Comparison of ENCODE assay signal across 32 cellular contexts in genomic region chr6:82889117-82889516, GRCh38.
"Had no signal": no experiment of that assay in that cellular context is flagged by ENCODE, and none has a peak within 500 bp of the region (broad histone marks: within the 10 kb centered on the region; RNA-seq: fewer than 3 reads in every experiment).

No MANE protein-coding gene starts in this region.

- FAIRE-seq: bronchial epithelial cell, TTC549 had no signal

- ATAC-seq: activated CD4-positive, alpha-beta T cell treated with anti-CD3 and anti-CD28 coated beads for 36 hours; activated CD4-positive, CD25-positive, alpha-beta regulatory T cell treated with anti-CD3 and anti-CD28 coated beads, Interleukin-2, amount 50 U/mL, for 24 hours; activated CD8-positive, alpha-beta memory T cell treated with anti-CD3 and anti-CD28 coated beads, Interleukin-2, amount 10 ng/mL, durations not matched to agents 7 days and 5 days; activated CD8-positive, alpha-beta T cell treated with anti-CD3 and anti-CD28 coated beads, Interleukin-2, amount 10 ng/mL, durations not matched to agents 7 days and 5 days; activated naive CD8-positive, alpha-beta T cell treated with anti-CD3 and anti-CD28 coated beads, Interleukin-2, amount 50 U/mL, for 24 hours; WTC11 had no signal

- H3K27me3 ChIP-seq: ascending aorta, cardiac muscle cell had no signal

- H3K36me3 ChIP-seq: ascending aorta, cardiac muscle cell, WERI-Rb-1 had no signal

- H3K4me3 ChIP-seq: ascending aorta, cardiac muscle cell had no signal

- H3K9me3 ChIP-seq: ascending aorta had no signal

- H3K27ac ChIP-seq: ascending aorta, cardiac muscle cell, WERI-Rb-1 had no signal

- H3K4me1 ChIP-seq: ascending aorta had no signal

- DNase-seq: activated CD4-positive, alpha-beta memory T cell treated with anti-CD3 and anti-CD28 coated beads, Interleukin-2, amount 10 ng/mL, durations not matched to agents 7 days and 5 days; activated CD4-positive, alpha-beta T cell treated with anti-CD3 and anti-CD28 coated beads for 1 hour; activated CD4-positive, alpha-beta T cell treated with anti-CD3 and anti-CD28 coated beads for 36 hours; activated CD4-positive, alpha-beta T cell treated with anti-CD3 and anti-CD28 coated beads for 48 hours; activated CD4-positive, alpha-beta T cell treated with anti-CD3 and anti-CD28 coated beads, Interleukin-2, amount 10 ng/mL, durations not matched to agents 7 days and 5 days; activated CD4-positive, alpha-beta T cell treated with anti-CD3 and anti-CD28 coated beads, Interleukin-2, amount 50 U/mL, for 48 hours; activated CD4-positive, CD25-positive, alpha-beta regulatory T cell; activated CD8-positive, alpha-beta memory T cell treated with anti-CD3 and anti-CD28 coated beads for 24 hours; activated CD8-positive, alpha-beta memory T cell treated with anti-CD3 and anti-CD28 coated beads, Interleukin-2, amount 10 ng/mL, durations not matched to agents 7 days and 5 days; activated CD8-positive, alpha-beta memory T cell treated with anti-CD3 and anti-CD28 coated beads, Interleukin-2, amount 50 U/mL, for 48 hours; activated CD8-positive, alpha-beta T cell treated with anti-CD3 and anti-CD28 coated beads, Interleukin-2, amount 10 ng/mL, durations not matched to agents 7 days and 5 days; activated effector memory CD4-positive, alpha-beta T cell treated with Interleukin-2 at 50 U/mL for 16 hours; activated gamma-delta T cell; activated naive CD4-positive, alpha-beta T cell treated with anti-CD3 and anti-CD28 coated beads, Interleukin-2, amount 10 ng/mL, durations not matched to agents 7 days and 5 days; activated naive CD4-positive, alpha-beta T cell treated with Interleukin-2 at 50 U/mL for 16 hours; activated naive CD8-positive, alpha-beta T cell treated with anti-CD3 and anti-CD28 coated beads, Interleukin-2, amount 10 ng/mL, durations not matched to agents 7 days and 5 days; activated naive CD8-positive, alpha-beta T cell treated with anti-CD3 and anti-CD28 coated beads, Interleukin-2, amount 50 U/mL, for 24 hours; activated T-cell treated with anti-CD3 and anti-CD28 coated beads, Interleukin-2, amount 50 U/mL, for 24 hours; activated T-cell treated with anti-CD3 and anti-CD28 coated beads, Interleukin-2, amount 50 U/mL, for 48 hours; amygdala; anterior cingulate cortex; caudate nucleus; cerebellar nuclear complex; T-helper 2 cell; T-helper 9 cell; WERI-Rb-1 had no signal
